Comparison of ENCODE assay signal across 8 cellular contexts in the genomic region with DNA sequence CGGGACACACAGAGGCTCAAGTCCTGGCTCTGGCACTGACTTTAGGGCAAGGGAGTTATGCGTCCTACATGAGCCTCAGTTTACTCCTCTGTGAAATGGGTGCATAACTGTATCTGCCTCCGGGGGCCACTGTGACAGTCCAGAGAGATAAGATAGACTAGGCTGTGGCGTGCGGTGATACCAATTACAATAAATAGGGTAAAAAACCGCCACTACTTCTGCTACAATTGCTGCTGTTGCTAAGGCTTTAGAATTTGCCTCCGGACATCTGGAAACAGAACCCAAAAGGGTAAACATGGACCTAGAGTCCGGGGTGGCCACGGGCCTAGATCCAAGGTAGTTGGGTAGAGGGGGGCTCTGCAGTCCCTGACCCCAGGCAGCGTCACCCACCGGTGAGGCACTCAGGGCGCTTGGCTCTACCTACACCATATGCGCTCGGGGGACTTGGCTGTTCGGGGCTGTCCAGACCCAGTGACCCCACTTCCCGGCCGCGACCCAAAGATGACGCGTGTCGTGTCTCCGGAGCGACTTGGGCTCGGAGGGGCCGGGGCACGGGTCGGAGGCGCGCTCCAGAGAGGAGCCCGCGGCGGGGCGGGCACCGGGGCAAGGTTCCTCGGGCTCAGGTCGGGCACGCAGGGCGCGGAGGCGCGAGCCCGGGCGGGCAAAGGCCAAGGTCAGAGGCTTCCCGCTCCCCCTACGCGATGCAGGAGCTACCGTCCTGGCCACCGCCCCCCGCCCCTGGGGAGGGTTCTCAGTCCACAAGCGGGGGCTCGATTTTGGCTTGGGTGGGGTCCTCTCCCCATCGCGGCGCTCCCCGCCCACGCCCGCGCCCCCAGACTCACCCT. TPM values are rescaled to one million over a fixed set of nuclear protein-coding genes. Genes with fewer than 3 reads are reported as not detected.
A peak's percentile ranks its signal among the peaks of the same experiment; 100 is the strongest.
DNase-seq lines count a peak whose midpoint lies in the region; ATAC-seq and TF ChIP-seq lines count a peak whose summit lies in the region.

No MANE protein-coding gene starts in this region.

- no peaks in the 10 kb centered on the region for H4K20me1 ChIP-seq in IMR-90 (ENCODE audit: insufficient read depth, low read length)

- peaks cover 7 to 8% of the 10 kb centered on the region in 2 experiments; a peak in 2 of 4 replicates for H3K79me1 ChIP-seq in IMR-90 (ENCODE audit: low read depth in 1 of 2, low read length in 2 of 2)

- CTCF ChIA-PET in IMR-90 (lab: Yijun Ruan, JAX) = no interaction called here

- H3K9me3 ChIP-seq in IMR-90 (ENCODE audit: control insufficient read depth, insufficient read depth, low read length) (no peaks in the 10 kb centered on the region), thoracic aorta (no peaks in the 10 kb centered on the region)

- H2BK5ac ChIP-seq in IMR-90 (ENCODE audit: low read depth, low read length, poor library complexity, severe bottlenecking) = no peak overlapping the region

- ATAC-seq in IMR-90 (ENCODE audit: low read depth) (no peak), thoracic aorta (ENCODE audit: insufficient number of reproducible peaks, low FRiP score, low read depth) (no peak), HG02623 (IDR thresholded peaks at IDR 0.05; ENCODE audit: unreplicated experiment) (no peak), HG02610 (IDR thresholded peaks at IDR 0.05; ENCODE audit: unreplicated experiment) (no peak)

- peak overlapping the region; percentile 37 for H2AK9ac ChIP-seq in IMR-90 (replicated peaks; ENCODE audit: low read depth, low read length, poor library complexity)

- H3K27me3 ChIP-seq in IMR-90 (ENCODE audit: control insufficient read depth, insufficient read depth, low read length) (no peaks in the 10 kb centered on the region), thoracic aorta (replicated peaks; ENCODE audit: insufficient read depth) (no peaks in the 10 kb centered on the region)

- no peak overlapping the region for H3K14ac ChIP-seq in IMR-90 (replicated peaks; ENCODE audit: low read depth, low read length)

- H3K9ac ChIP-seq in IMR-90 (ENCODE audit: low read depth, low read length) = peak overlapping the region; percentile 56

- no peak overlapping the region for H2BK20ac ChIP-seq in IMR-90 (ENCODE audit: low read depth, low read length)

- no TSS peak for BruUV-seq in IMR-90 (replicated peaks; lab: Mats Ljungman, UMichigan)

- no peak overlapping the region for H2BK120ac ChIP-seq in IMR-90 (ENCODE audit: low read depth, low read length)

- peak overlapping the region; percentile 90 for H2AFZ ChIP-seq in IMR-90 (replicated peaks; ENCODE audit: low read length, poor library complexity)

- H3K27ac ChIP-seq in IMR-90 (ENCODE audit: insufficient read depth, low read length) (no peak overlapping the region; the same call in 1 of the 2 replicates), caudate nucleus (ENCODE audit: low read depth, low read length) (peak overlapping the region; percentile 53), thoracic aorta (peak overlapping the region; percentile 93 to 94)

- no peak overlapping the region for H3K56ac ChIP-seq in IMR-90 (ENCODE audit: extremely low read depth, insufficient read depth, low read length)

- peaks cover 3% of the 10 kb centered on the region; the same call in 1 of the 2 replicates for H3K4me1 ChIP-seq in IMR-90 (ENCODE audit: control insufficient read depth, insufficient read depth, low read length)
- H3K4me1 ChIP-seq in thoracic aorta (ENCODE audit: control insufficient read depth in 1 of 2, low read depth in 2 of 2) = peaks cover 9 to 24% of the 10 kb centered on the region in 2 donors

- H4K8ac ChIP-seq in IMR-90 (ENCODE audit: low read depth in 2 of 2, low read length in 2 of 2) = no peak overlapping the region

- H3K9me1 ChIP-seq in IMR-90 (ENCODE audit: insufficient read depth, low read length) = peaks cover 6% of the 10 kb centered on the region; the same call in 1 of the 2 replicates

- no peak for TF ChIP-seq RAD21 in IMR-90 (IDR thresholded peaks at IDR 0.05; ENCODE audit: low read length)

- H3K4me3 ChIP-seq in IMR-90 (ENCODE audit: insufficient read depth, low read depth, low read length) = peak overlapping the region; percentile 59
- H3K4me3 ChIP-seq in lower leg skin (ENCODE audit: low read depth, poor library complexity, severe bottlenecking) = peak overlapping the region; percentile 90
- H3K4me3 ChIP-seq in thoracic aorta = peak overlapping the region; percentile 96

- DNase-seq in GM10266 (ENCODE audit: extremely low spot score) (peak; percentile 39), IMR-90 (no peak), caudate nucleus (lab: John Stamatoyannopoulos, UW) (peak in 12 of 61 donors; percentile 1 to 61 (median 4)), lower leg skin (ENCODE audit: low spot score in 2 of 2) (peak in 1 of 2 donors; percentile 91), thoracic aorta (ENCODE audit: low spot score) (no peak), G401 (ENCODE audit: low spot score) (no peak)

- H3K4me2 ChIP-seq in IMR-90 (ENCODE audit: low read depth, low read length) = peak overlapping the region; percentile 88

- POLR2A ChIA-PET in IMR-90 (lab: Charles Lee; ENCODE audit: unreplicated experiment) = no interaction called here

- WGBS in IMR-90 (ENCODE audit: extremely low coverage in 2 of 2, insufficient read length in 1 of 2), 2 experiments = 1% methylated on average over 14 of the region's 58 CpGs; no CpG with 5 or more reads in 1 of the 2 experiments
- 9 to 13% methylated on average over 29 to 43 of the region's 58 CpGs for WGBS in lower leg skin, 2 donors

- in situ Hi-C loops in IMR-90 (cut with MboI; ENCODE audit: low sequenced_read_pairs) (loop anchor here (5.0 kb wide), 1 partner anchor 96 kb away; no protein-coding TSS in a partner anchor), G401 (cut with HindIII; ENCODE audit: low sequenced_read_pairs) (no loop called here)

- H3K23ac ChIP-seq in IMR-90 (ENCODE audit: low read depth, low read length) = no peak overlapping the region

- dilution Hi-C loops in IMR-90 (cut with HindIII; ENCODE audit: low sequenced_read_pairs, unreplicated experiment) = no loop called here

- H2AK5ac ChIP-seq in IMR-90 (ENCODE audit: low read depth, low read length) = no peak overlapping the region

- no peaks in the 10 kb centered on the region for H3K36me3 ChIP-seq in IMR-90 (ENCODE audit: control insufficient read depth, insufficient read depth, low read length)
- no peaks in the 10 kb centered on the region for H3K36me3 ChIP-seq in thoracic aorta

- H2BK15ac ChIP-seq in IMR-90 (ENCODE audit: low read depth, low read length) = no peak overlapping the region

- no peak overlapping the region for H3K4ac ChIP-seq in IMR-90 (ENCODE audit: low read depth, low read length)

- no peak overlapping the region for H4K91ac ChIP-seq in IMR-90 (ENCODE audit: insufficient read depth, low read depth, low read length)

- intact Hi-C loops in IMR-90 (cut with micrococcal nuclease) = no loop called here
- intact Hi-C loops in lower leg skin (cut with DNase I; ENCODE audit: low total_unique reads) = loop anchor here (10.0 kb wide), 1 partner anchor 98 kb away; no protein-coding TSS in a partner anchor

- TF ChIP-seq CTCF in GM10266 (IDR thresholded peaks at IDR 0.05; ENCODE audit: control insufficient read depth, insufficient read depth, low read depth, missing control alignments) (no peak), IMR-90 (conservative IDR thresholded peaks at IDR 0.05; ENCODE audit: low read depth, low read length) (no peak), lower leg skin (IDR thresholded peaks at IDR 0.05) (no peak), thoracic aorta (IDR thresholded peaks at IDR 0.05) (no peak)

- TF ChIP-seq POLR2A in IMR-90 (IDR thresholded peaks at IDR 0.05; ENCODE audit: low read depth, low read length) (no peak), lower leg skin (IDR thresholded peaks at IDR 0.05) (no peak)

- no peak overlapping the region for H3K18ac ChIP-seq in IMR-90 (ENCODE audit: low read depth, low read length)

- H4K5ac ChIP-seq in IMR-90 (ENCODE audit: low read depth, low read length) = no peak overlapping the region

TF ChIP-seq in IMR-90, 13 proteins besides CTCF, POLR2A, EP300 and RAD21 (continues in another document):
- TF ChIP-seq RFX5 (IDR thresholded peaks at IDR 0.05; ENCODE audit: low read depth, low read length) (no peak), BHLHE40 (IDR thresholded peaks at IDR 0.05; ENCODE audit: low read depth, low read length) (no peak), CEBPB (IDR thresholded peaks at IDR 0.05; ENCODE audit: low read depth, low read length) (no peak), SMC3 (IDR thresholded peaks at IDR 0.05; ENCODE audit: low read depth, low read length) (no peak)
- TF ChIP-seq, protein P1, sequence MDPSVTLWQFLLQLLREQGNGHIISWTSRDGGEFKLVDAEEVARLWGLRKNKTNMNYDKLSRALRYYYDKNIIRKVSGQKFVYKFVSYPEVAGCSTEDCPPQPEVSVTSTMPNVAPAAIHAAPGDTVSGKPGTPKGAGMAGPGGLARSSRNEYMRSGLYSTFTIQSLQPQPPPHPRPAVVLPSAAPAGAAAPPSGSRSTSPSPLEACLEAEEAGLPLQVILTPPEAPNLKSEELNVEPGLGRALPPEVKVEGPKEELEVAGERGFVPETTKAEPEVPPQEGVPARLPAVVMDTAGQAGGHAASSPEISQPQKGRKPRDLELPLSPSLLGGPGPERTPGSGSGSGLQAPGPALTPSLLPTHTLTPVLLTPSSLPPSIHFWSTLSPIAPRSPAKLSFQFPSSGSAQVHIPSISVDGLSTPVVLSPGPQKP (IDR thresholded peaks at IDR 0.05; ENCODE audit: borderline replicate concordance, low read depth, low read length) = no peak
- TF ChIP-seq, protein P2, sequence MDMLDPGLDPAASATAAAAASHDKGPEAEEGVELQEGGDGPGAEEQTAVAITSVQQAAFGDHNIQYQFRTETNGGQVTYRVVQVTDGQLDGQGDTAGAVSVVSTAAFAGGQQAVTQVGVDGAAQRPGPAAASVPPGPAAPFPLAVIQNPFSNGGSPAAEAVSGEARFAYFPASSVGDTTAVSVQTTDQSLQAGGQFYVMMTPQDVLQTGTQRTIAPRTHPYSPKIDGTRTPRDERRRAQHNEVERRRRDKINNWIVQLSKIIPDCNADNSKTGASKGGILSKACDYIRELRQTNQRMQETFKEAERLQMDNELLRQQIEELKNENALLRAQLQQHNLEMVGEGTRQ (IDR thresholded peaks at IDR 0.05; ENCODE audit: low read depth, low read length) = no peak

RNA-seq across cellular contexts. Expression of a gene that starts 1.0 kb away (rescaled TPM):
- 7.9 and 8.3 TPM in 2 replicates for total RNA-seq in IMR-90 (2012; rRNA removed)
- polyA plus RNA-seq in IMR-90 (2012; rRNA removed) = 2.7 and 2.8 TPM in 2 replicates
- polyA plus RNA-seq in IMR-90 (2012; cell fraction: cytosol; rRNA removed) = 1.8 and 2.4 TPM in 2 replicates
- 4.6 and 6.0 TPM in 2 replicates for polyA plus RNA-seq in IMR-90 (2012; cell fraction: nucleus; rRNA removed; ENCODE audit: low replicate concordance)
- 100 to 1,000 TPM in 1 of 4 donors, 10 to 100 TPM in 3; 70.7 to 165 (median 89.2) TPM for total RNA-seq in lower leg skin
- total RNA-seq in thoracic aorta = 100 to 1,000 TPM; 102 to 116 TPM
- 10.2 and 10.7 TPM in 2 replicates for total RNA-seq in G401 (2014; rRNA removed; shearing (Covaris generic))

RNA-seq across cellular contexts. Expression of a gene that starts 55.6 kb away (rescaled TPM):
- total RNA-seq in IMR-90 (2012; rRNA removed) = 12.4 and 14.2 TPM in 2 replicates
- polyA plus RNA-seq in IMR-90 (2012; rRNA removed) = 11.6 and 13.7 TPM in 2 replicates
- 10.0 and 12.8 TPM in 2 replicates for polyA plus RNA-seq in IMR-90 (2012; cell fraction: cytosol; rRNA removed)
- polyA plus RNA-seq in IMR-90 (2012; cell fraction: nucleus; rRNA removed; ENCODE audit: low replicate concordance) = 26.8 and 39.1 TPM in 2 replicates
- 10 to 100 TPM; 32.3 to 49.2 (median 36.3) TPM for total RNA-seq in lower leg skin
- total RNA-seq in thoracic aorta = 10 to 100 TPM; 21.8 to 22.7 TPM
- total RNA-seq in G401 (2014; rRNA removed; shearing (Covaris generic)) = 33.0 and 33.2 TPM in 2 replicates
